ENCODE assay signal across 1 cellular context in the genomic region with DNA sequence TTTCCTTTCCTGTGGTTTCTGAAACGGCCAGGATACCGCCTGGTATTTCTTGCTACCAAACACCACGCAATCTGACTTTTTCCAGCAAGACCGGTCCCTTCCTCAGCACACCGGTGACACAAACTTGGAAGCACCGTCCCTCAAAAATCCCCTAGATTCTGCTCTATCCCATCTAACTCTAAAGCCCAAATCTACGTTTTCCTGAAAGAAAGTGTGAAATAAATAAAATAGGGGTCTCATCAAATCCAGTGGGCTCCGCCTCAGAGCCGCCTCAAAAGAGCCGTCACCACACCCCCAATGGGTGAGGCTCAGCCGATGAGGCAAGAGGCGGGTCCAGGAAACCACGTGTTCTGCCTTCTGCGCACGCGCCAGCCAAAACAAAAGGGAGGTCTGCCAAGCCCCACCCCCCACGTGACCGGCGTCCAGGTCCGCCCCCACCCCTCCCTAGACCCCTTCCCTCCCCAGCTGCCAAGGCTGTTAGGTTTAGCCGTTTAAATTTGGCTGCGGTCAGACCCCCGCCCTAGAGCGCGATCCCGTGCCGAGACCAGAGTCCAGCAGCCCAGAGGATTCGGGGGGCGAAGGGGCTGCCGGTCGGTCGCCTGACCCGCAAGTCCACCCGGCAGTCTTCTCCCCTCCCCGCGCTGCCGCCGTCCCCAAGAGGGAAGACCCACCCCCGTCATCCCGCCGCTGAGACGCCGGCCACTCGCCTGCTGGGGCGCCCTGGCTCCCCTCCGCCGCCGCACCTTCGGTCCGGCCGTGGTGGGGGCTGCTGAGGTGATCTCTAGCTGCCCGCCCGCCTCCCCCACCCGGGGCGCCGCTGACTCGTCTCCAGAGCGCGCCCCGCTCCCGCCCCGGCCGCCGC.
TF ChIP-seq lines count a peak whose summit lies in the region.

No MANE protein-coding gene starts in this region.

TF ChIP-seq in HepG2, 621 proteins besides CTCF, POLR2A, EP300 and RAD21 (continued from another document and continues in another):
- TF ChIP-seq, protein P1, sequence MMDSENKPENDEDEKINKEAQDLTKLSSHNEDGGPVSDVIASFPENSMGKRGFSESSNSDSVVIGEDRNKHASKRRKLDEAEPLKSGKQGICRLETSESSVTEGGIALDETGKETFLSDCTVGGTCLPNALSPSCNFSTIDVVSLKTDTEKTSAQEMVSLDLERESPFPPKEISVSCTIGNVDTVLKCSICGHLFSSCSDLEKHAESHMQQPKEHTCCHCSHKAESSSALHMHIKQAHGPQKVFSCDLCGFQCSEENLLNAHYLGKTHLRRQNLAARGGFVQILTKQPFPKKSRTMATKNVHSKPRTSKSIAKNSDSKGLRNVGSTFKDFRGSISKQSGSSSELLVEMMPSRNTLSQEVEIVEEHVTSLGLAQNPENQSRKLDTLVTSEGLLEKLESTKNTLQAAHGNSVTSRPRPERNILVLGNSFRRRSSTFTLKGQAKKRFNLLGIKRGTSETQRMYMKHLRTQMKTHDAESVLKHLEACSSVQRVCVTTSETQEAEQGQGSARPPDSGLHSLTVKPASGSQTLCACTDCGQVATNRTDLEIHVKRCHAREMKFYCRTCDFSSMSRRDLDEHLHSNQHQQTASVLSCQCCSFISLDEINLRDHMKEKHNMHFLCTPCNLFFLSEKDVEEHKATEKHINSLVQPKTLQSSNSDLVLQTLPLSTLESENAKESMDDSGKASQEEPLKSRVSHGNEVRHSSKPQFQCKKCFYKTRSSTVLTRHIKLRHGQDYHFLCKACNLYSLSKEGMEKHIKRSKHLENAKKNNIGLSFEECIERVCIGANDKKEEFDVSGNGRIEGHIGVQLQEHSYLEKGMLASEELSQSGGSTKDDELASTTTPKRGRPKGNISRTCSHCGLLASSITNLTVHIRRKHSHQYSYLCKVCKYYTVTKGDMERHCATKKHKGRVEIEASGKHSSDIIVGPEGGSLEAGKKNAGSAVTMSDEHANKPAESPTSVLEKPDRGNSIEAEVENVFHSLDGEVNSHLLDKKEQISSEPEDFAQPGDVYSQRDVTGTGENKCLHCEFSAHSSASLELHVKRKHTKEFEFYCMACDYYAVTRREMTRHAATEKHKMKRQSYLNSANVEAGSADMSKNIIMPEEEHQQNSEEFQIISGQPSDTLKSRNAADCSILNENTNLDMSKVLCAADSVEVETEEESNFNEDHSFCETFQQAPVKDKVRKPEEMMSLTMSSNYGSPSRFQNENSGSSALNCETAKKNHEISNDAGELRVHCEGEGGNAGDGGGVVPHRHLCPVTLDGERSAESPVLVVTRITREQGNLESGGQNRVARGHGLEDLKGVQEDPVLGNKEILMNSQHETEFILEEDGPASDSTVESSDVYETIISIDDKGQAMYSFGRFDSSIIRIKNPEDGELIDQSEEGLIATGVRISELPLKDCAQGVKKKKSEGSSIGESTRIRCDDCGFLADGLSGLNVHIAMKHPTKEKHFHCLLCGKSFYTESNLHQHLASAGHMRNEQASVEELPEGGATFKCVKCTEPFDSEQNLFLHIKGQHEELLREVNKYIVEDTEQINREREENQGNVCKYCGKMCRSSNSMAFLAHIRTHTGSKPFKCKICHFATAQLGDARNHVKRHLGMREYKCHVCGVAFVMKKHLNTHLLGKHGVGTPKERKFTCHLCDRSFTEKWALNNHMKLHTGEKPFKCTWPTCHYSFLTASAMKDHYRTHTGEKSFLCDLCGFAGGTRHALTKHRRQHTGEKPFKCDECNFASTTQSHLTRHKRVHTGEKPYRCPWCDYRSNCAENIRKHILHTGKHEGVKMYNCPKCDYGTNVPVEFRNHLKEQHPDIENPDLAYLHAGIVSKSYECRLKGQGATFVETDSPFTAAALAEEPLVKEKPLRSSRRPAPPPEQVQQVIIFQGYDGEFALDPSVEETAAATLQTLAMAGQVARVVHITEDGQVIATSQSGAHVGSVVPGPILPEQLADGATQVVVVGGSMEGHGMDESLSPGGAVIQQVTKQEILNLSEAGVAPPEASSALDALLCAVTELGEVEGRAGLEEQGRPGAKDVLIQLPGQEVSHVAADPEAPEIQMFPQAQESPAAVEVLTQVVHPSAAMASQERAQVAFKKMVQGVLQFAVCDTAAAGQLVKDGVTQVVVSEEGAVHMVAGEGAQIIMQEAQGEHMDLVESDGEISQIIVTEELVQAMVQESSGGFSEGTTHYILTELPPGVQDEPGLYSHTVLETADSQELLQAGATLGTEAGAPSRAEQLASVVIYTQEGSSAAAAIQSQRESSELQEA (CRISPR knock-in tag; IDR thresholded peaks at IDR 0.05; ENCODE audit: not compliant biosample characterization): no peak
- TF ChIP-seq TP53 (CRISPR knock-in tag; conservative IDR thresholded peaks at IDR 0.05): no peak
- peak; percentile 40; the same call in 1 of the 2 replicates for TF ChIP-seq TCF7 (IDR thresholded peaks at IDR 0.05; ENCODE audit: low read depth)
- TF ChIP-seq POGZ (CRISPR knock-in tag; IDR thresholded peaks at IDR 0.05): peak; percentile 75
- TF ChIP-seq, protein P2, sequence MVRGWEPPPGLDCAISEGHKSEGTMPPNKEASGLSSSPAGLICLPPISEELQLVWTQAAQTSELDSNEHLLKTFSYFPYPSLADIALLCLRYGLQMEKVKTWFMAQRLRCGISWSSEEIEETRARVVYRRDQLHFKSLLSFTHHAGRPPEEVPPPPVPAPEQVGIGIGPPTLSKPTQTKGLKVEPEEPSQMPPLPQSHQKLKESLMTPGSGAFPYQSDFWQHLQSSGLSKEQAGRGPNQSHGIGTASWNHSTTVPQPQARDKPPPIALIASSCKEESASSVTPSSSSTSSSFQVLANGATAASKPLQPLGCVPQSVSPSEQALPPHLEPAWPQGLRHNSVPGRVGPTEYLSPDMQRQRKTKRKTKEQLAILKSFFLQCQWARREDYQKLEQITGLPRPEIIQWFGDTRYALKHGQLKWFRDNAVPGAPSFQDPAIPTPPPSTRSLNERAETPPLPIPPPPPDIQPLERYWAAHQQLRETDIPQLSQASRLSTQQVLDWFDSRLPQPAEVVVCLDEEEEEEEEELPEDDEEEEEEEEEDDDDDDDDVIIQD (CRISPR knock-in tag; IDR thresholded peaks at IDR 0.05; ENCODE audit: low read depth): peak; percentile 35; the same call in 1 of the 2 replicates
- peak; percentile 54; the same call in 1 of the 2 replicates for TF ChIP-seq MED1 (CRISPR knock-in tag; IDR thresholded peaks at IDR 0.05)
- TF ChIP-seq YEATS4 (CRISPR knock-in tag; IDR thresholded peaks at IDR 0.05; ENCODE audit: borderline replicate concordance): peak; percentile 76
- 0 out of 2 replicates have a peak, but pooled peaks have one; percentile 9 for TF ChIP-seq FOXA3 (CRISPR knock-in tag; IDR thresholded peaks at IDR 0.05)
- TF ChIP-seq, protein P3, sequence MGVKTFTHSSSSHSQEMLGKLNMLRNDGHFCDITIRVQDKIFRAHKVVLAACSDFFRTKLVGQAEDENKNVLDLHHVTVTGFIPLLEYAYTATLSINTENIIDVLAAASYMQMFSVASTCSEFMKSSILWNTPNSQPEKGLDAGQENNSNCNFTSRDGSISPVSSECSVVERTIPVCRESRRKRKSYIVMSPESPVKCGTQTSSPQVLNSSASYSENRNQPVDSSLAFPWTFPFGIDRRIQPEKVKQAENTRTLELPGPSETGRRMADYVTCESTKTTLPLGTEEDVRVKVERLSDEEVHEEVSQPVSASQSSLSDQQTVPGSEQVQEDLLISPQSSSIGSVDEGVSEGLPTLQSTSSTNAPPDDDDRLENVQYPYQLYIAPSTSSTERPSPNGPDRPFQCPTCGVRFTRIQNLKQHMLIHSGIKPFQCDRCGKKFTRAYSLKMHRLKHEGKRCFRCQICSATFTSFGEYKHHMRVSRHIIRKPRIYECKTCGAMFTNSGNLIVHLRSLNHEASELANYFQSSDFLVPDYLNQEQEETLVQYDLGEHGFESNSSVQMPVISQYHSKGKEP (CRISPR knock-in tag; IDR thresholded peaks at IDR 0.05): no peak
- no peak; the same call in 1 of the 2 replicates for TF ChIP-seq ZSCAN21 (CRISPR knock-in tag; IDR thresholded peaks at IDR 0.05; ENCODE audit: borderline replicate concordance)
- no peak for TF ChIP-seq ZNF17 (CRISPR knock-in tag; IDR thresholded peaks at IDR 0.05)
- TF ChIP-seq ZNF260 (CRISPR knock-in tag; IDR thresholded peaks at IDR 0.05; ENCODE audit: borderline replicate concordance, low read depth): no peak
- peak; percentile 92 for TF ChIP-seq NFKBIZ (CRISPR knock-in tag; IDR thresholded peaks at IDR 0.05)
- no peak for TF ChIP-seq ZNF816 (CRISPR knock-in tag; IDR thresholded peaks at IDR 0.05; ENCODE audit: borderline replicate concordance)
- no peak; the same call in 1 of the 2 replicates for TF ChIP-seq ATF5 (CRISPR knock-in tag; IDR thresholded peaks at IDR 0.05; ENCODE audit: low read depth)
- peak; percentile 66 for TF ChIP-seq PHF8 (CRISPR knock-in tag; IDR thresholded peaks at IDR 0.05)
- no peak for TF ChIP-seq FOXK2 (IDR thresholded peaks at IDR 0.05)
- peak; percentile 15; the same call in 1 of the 2 replicates for TF ChIP-seq ZNF274 (CRISPR knock-in tag; IDR thresholded peaks at IDR 0.05)
- TF ChIP-seq ZNF777 (CRISPR knock-in tag; IDR thresholded peaks at IDR 0.05): no peak
- TF ChIP-seq, protein P4, sequence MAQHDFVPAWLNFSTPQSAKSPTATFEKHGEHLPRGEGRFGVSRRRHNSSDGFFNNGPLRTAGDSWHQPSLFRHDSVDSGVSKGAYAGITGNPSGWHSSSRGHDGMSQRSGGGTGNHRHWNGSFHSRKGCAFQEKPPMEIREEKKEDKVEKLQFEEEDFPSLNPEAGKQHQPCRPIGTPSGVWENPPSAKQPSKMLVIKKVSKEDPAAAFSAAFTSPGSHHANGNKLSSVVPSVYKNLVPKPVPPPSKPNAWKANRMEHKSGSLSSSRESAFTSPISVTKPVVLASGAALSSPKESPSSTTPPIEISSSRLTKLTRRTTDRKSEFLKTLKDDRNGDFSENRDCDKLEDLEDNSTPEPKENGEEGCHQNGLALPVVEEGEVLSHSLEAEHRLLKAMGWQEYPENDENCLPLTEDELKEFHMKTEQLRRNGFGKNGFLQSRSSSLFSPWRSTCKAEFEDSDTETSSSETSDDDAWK (CRISPR knock-in tag; IDR thresholded peaks at IDR 0.05): no peak
- TF ChIP-seq ZNF780A (CRISPR knock-in tag; IDR thresholded peaks at IDR 0.05): no peak
- no peak for TF ChIP-seq TRIM24 (CRISPR knock-in tag; IDR thresholded peaks at IDR 0.05)
- TF ChIP-seq JUNB (CRISPR knock-in tag; IDR thresholded peaks at IDR 0.05; ENCODE audit: borderline replicate concordance): no peak
- no peak for TF ChIP-seq ZSCAN25 (CRISPR knock-in tag; IDR thresholded peaks at IDR 0.05)
- TF ChIP-seq, protein P5, sequence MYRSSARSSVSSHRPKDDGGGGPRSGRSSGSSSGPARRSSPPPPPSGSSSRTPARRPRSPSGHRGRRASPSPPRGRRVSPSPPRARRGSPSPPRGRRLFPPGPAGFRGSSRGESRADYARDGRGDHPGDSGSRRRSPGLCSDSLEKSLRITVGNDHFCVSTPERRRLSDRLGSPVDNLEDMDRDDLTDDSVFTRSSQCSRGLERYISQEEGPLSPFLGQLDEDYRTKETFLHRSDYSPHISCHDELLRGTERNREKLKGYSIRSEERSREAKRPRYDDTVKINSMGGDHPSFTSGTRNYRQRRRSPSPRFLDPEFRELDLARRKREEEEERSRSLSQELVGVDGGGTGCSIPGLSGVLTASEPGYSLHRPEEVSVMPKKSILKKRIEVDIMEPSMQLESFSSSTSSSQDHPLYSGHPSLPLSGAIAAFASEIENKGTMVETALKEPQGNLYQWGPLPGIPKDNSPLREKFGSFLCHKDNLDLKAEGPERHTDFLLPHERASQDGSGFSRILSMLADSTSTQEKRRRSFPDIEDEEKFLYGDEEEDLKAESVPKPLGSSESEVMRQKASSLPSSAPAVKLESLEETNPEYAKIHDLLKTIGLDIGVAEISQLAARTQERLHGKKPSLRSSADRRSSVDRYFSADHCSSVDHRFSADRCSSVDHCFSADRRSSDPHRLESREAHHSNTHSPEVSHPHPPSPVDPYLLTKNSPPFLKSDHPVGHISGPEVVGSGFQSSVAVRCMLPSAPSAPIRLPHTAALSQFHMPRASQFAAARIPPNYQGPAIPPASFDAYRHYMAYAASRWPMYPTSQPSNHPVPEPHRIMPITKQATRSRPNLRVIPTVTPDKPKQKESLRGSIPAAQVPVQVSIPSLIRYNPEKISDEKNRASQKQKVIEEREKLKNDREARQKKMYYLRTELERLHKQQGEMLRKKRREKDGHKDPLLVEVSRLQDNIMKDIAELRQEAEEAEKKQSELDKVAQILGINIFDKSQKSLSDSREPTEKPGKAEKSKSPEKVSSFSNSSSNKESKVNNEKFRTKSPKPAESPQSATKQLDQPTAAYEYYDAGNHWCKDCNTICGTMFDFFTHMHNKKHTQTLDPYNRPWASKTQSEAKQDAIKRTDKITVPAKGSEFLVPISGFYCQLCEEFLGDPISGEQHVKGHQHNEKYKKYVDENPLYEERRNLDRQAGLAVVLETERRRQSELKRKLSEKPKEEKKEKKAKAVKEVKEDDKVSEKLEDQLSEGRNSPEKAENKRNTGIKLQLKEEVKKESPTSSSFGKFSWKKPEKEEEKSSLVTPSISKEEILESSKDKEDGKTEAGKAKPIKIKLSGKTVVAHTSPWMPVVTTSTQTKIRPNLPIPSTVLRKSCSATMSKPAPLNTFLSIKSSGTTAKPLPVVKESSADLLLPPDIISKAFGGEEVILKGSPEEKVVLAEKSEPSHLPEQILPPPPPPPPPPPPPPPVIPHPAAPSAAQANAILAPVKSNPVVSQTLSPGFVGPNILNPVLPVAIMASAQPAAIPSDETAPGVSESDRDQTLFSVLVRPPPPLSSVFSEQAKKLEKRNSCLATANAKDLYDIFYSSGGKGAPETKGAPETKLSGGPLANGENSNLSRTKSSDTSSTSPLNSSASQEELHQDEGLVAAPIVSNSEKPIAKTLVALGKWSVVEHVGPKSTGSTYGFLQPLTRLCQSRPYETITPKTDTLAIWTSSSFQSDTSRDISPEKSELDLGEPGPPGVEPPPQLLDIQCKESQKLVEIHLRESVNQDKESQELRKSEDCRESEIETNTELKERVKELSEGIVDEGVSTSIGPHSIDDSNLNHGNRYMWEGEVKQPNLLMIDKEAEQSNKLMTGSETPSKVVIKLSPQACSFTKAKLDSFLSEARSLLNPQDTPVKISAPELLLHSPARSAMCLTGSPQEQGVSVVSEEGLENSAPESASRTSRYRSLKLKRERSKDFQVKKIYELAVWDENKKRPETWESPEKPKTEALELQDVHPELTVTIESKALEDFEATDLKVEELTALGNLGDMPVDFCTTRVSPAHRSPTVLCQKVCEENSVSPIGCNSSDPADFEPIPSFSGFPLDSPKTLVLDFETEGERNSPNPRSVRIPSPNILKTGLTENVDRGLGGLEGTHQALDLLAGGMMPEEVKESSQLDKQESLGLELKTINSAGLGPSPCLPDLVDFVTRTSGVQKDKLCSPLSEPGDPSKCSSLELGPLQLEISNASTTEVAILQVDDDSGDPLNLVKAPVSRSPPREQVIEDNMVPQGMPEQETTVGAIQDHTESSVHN (CRISPR knock-in tag; IDR thresholded peaks at IDR 0.05): no peak
- TF ChIP-seq, protein P6, sequence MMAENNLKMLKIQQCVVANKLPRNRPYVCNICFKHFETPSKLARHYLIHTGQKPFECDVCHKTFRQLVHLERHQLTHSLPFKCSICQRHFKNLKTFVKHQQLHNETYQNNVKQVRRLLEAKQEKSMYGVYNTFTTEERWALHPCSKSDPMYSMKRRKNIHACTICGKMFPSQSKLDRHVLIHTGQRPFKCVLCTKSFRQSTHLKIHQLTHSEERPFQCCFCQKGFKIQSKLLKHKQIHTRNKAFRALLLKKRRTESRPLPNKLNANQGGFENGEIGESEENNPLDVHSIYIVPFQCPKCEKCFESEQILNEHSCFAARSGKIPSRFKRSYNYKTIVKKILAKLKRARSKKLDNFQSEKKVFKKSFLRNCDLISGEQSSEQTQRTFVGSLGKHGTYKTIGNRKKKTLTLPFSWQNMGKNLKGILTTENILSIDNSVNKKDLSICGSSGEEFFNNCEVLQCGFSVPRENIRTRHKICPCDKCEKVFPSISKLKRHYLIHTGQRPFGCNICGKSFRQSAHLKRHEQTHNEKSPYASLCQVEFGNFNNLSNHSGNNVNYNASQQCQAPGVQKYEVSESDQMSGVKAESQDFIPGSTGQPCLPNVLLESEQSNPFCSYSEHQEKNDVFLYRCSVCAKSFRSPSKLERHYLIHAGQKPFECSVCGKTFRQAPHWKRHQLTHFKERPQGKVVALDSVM (CRISPR knock-in tag; IDR thresholded peaks at IDR 0.05): no peak
